Comparison of ENCODE assay signal across 8 cellular contexts in genomic region chr6:26252097-26252496, GRCh38.
DNase-seq lines count a peak whose midpoint lies in the region; ATAC-seq and TF ChIP-seq lines count a peak whose summit lies in the region.
"Not testable (repeated sequence)": the region's sequence is repeated elsewhere in the genome, so short reads cannot be mapped to it uniquely, and the experiment has no call there.

No MANE protein-coding gene starts in this region.

- intact Hi-C loops in CD4-positive, alpha-beta T cell (cut with DNase I, micrococcal nuclease); stomach (cut with DNase I; ENCODE audit: low total_unique reads): not testable (repeated sequence)

- peak overlapping the region; percentile 88 for H3K27ac Mint-ChIP-seq in CD4-positive, alpha-beta T cell
- H3K27ac Mint-ChIP-seq in IgD-negative memory B cell = peak overlapping the region; percentile 65 to 95 (median 88)
- H3K27ac Mint-ChIP-seq in T-cell = peak overlapping the region; percentile 90 to 96
- peak overlapping the region; percentile 64 for H3K27ac Mint-ChIP-seq in endothelial cell (ENCODE audit: unreplicated experiment)
- H3K27ac Mint-ChIP-seq in nephron progenitor cell = peak overlapping the region; percentile 98

- H3K4me3 ChIP-seq in adipocyte (ENCODE audit: low read length) (peak overlapping the region; percentile 85), iPS-18c (ENCODE audit: insufficient read depth, low read depth, low read length) (peak overlapping the region; percentile 65), stomach (peak overlapping the region; percentile 40 to 54 (median 42))

- H3K4me3 Mint-ChIP-seq in CD4-positive, alpha-beta T cell = peak overlapping the region; percentile 97
- peak overlapping the region; percentile 92 to 99 (median 96) for H3K4me3 Mint-ChIP-seq in IgD-negative memory B cell
- H3K4me3 Mint-ChIP-seq in T-cell = peak overlapping the region; percentile 93 to 98 (median 93)
- H3K4me3 Mint-ChIP-seq in endothelial cell (ENCODE audit: unreplicated experiment) = peak overlapping the region; percentile 93
- H3K4me3 Mint-ChIP-seq in nephron progenitor cell = peak overlapping the region; percentile 96

- not testable (repeated sequence) for H3K9me3 Mint-ChIP-seq in CD4-positive, alpha-beta T cell; IgD-negative memory B cell; T-cell; endothelial cell (ENCODE audit: unreplicated experiment); nephron progenitor cell

- H3K27me3 ChIP-seq in CD4-positive, alpha-beta T cell (ENCODE audit: control insufficient read depth, insufficient read depth, low read length) = not testable (repeated sequence)
- H3K27me3 ChIP-seq in adipocyte (replicated peaks; ENCODE audit: control insufficient read depth, insufficient read depth, low read length) (peaks cover 11% of the 10 kb centered on the region), stomach (peaks cover 10 to 99% (median 36%) of the 10 kb centered on the region in 3 donors)

- not testable (repeated sequence) for TF ChIP-seq CTCF in CD4-positive, alpha-beta T cell (IDR thresholded peaks at IDR 0.05); endothelial cell (IDR thresholded peaks at IDR 0.05; ENCODE audit: unreplicated experiment); nephron progenitor cell (IDR thresholded peaks at IDR 0.05); stomach (IDR thresholded peaks at IDR 0.05)

- H3K4me1 ChIP-seq in adipocyte (ENCODE audit: control insufficient read depth, insufficient read depth, low read length) = peaks cover 13% of the 10 kb centered on the region
- peaks cover 0 to 23% (median 18%) of the 10 kb centered on the region in 4 donors for H3K4me1 ChIP-seq in stomach

- not testable (repeated sequence) for TF ChIP-seq POLR2A in stomach (IDR thresholded peaks at IDR 0.05)

- H3K36me3 Mint-ChIP-seq in CD4-positive, alpha-beta T cell (ENCODE audit: low read depth) = peaks cover 17% of the 10 kb centered on the region
- not testable (repeated sequence) for H3K36me3 Mint-ChIP-seq in IgD-negative memory B cell; T-cell; endothelial cell (ENCODE audit: low read depth, unreplicated experiment); nephron progenitor cell (ENCODE audit: low read depth)

- H3K9ac ChIP-seq in adipocyte (ENCODE audit: low read length) = not testable (repeated sequence)

- not testable (repeated sequence) for TF ChIP-seq EP300 in stomach (IDR thresholded peaks at IDR 0.05)

- POLR2A ChIA-PET in CD4-positive, alpha-beta T cell (lab: Charles Lee) = interaction anchor here (0.6 to 3.9 kb wide), 17 partner anchors 25 to 1641 kb away, joined by 3 to 132 read pairs (median 18); partner anchors contain the start of gene HMGN4
- POLR2A ChIA-PET in T-cell (lab: Charles Lee) = interaction anchor here (0.5 to 4.3 kb wide), 18 partner anchors 11 to 232 kb away, joined by 3 to 115 read pairs (median 10); a partner anchor contains a TSS

- 6 to 17% (median 13%) methylated on average over 5 of the region's 5 CpGs for WGBS in stomach, 5 donors

- not testable (repeated sequence) for H3K27ac ChIP-seq in CD4-positive, alpha-beta T cell (ENCODE audit: low read depth, low read length)
- peak overlapping the region in 4 of 5 donors; percentile 43 to 89 (median 74) for H3K27ac ChIP-seq in stomach

- not testable (repeated sequence) for DNase-seq in CD4-positive, alpha-beta T cell; T-cell; adipocyte (ENCODE audit: low read depth); endothelial cell (ENCODE audit: low spot score); nephron progenitor cell; stomach

- H3K36me3 ChIP-seq in adipocyte (ENCODE audit: control insufficient read depth, insufficient read depth, low read length, severe bottlenecking); stomach: not testable (repeated sequence)

- not testable (repeated sequence) for ATAC-seq in CD4-positive, alpha-beta T cell (ENCODE audit: poor library complexity); T-cell (replicated peaks in 1 of 4)

- H3K4me1 Mint-ChIP-seq in CD4-positive, alpha-beta T cell (ENCODE audit: low read depth) = peaks cover 44% of the 10 kb centered on the region
- H3K4me1 Mint-ChIP-seq in IgD-negative memory B cell = peaks cover 19 to 40% (median 26%) of the 10 kb centered on the region in 3 donors
- H3K4me1 Mint-ChIP-seq in T-cell = peaks cover 29 to 54% (median 42%) of the 10 kb centered on the region in 3 donors
- H3K4me1 Mint-ChIP-seq in endothelial cell (ENCODE audit: unreplicated experiment) = peaks cover 17% of the 10 kb centered on the region
- H3K4me1 Mint-ChIP-seq in nephron progenitor cell = peaks cover 45% of the 10 kb centered on the region

- not testable (repeated sequence) for H3K9me3 ChIP-seq in CD4-positive, alpha-beta T cell (ENCODE audit: control insufficient read depth, low read length); adipocyte (ENCODE audit: control insufficient read depth, low read length); iPS-18c (ENCODE audit: control insufficient read depth, insufficient read depth, low read length); stomach

- CTCF ChIA-PET in CD4-positive, alpha-beta T cell (lab: Charles Lee) = interaction anchor here (0.6 to 3.9 kb wide), 8 partner anchors 14 to 344 kb away, joined by 3 to 42 read pairs (median 12); a partner anchor contains a TSS
- CTCF ChIA-PET in T-cell (lab: Charles Lee) = interaction anchor here in 1 of 2 donors (0.6 to 4.0 kb wide), 10 partner anchors 12 to 193 kb away, joined by 3 to 50 read pairs (median 8); a partner anchor contains a TSS

- H3K27me3 Mint-ChIP-seq in CD4-positive, alpha-beta T cell; IgD-negative memory B cell; T-cell; endothelial cell (ENCODE audit: unreplicated experiment); nephron progenitor cell (ENCODE audit: low read depth, poor library complexity): not testable (repeated sequence)
